In the genomic region with DNA sequence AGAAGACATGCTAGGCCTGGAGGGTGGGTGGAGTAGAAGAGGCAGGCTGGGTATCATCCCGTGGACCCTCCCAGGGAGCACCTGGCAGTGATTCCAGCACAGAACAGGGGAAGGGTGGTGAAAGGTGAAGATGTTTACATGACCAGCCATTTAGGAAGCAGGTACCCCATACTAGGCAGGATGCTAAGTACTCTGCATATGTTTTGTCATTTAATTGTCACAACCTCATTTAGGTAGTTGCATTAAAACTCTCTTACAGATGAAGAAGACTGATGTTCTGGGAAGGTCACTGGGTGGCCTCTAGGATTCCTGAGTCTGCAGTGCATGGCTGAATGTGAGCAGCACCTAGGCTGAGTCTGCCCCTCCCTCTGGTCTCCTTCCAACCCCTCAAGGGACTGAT, we compare ENCODE assay signal across 11 cellular contexts. TPM values are rescaled to one million over a fixed set of nuclear protein-coding genes. Genes with fewer than 3 reads are reported as not detected.
DNase-seq lines count a peak whose midpoint lies in the region; ATAC-seq lines count a peak whose summit lies in the region.
"Had no signal": no experiment of that assay in that cellular context is flagged by ENCODE, and none has a peak within 500 bp of the region (broad histone marks: within the 10 kb centered on the region; RNA-seq: fewer than 3 reads in every experiment).

No MANE protein-coding gene starts in this region.

- peak overlapping the region; percentile 13 for H3K27ac ChIP-seq in right cardiac atrium (ENCODE audit: low read length)

- ATAC-seq in activated CD8-positive, alpha-beta memory T cell treated with anti-CD3 and anti-CD28 coated beads, Interleukin-2, amount 10 ng/mL, durations not matched to agents 7 days and 5 days: no peak
- no peak for ATAC-seq in activated CD8-positive, alpha-beta T cell treated with anti-CD3 and anti-CD28 coated beads, Interleukin-2, amount 10 ng/mL, durations not matched to agents 7 days and 5 days
- ATAC-seq in right cardiac atrium: no peak
- no peak for ATAC-seq in stimulated activated memory B cell treated with anti-CD40 and anti-IgM and Interleukin-4, amounts not matched to agents 10 μg/mL and 1 μg/mL and 100 μg/mL, for 72 hours

- no peak for DNase-seq in activated CD8-positive, alpha-beta memory T cell treated with anti-CD3 and anti-CD28 coated beads, Interleukin-2, amount 10 ng/mL, durations not matched to agents 7 days and 5 days
- DNase-seq in activated CD8-positive, alpha-beta memory T cell treated with anti-CD3 and anti-CD28 coated beads, Interleukin-2, amount 50 U/mL, for 4 hours: no peak
- no peak for DNase-seq in activated CD8-positive, alpha-beta T cell treated with anti-CD3 and anti-CD28 coated beads, Interleukin-2, amount 10 ng/mL, durations not matched to agents 7 days and 5 days
- DNase-seq in right cardiac atrium (no peak), SW 1271 (lab: John Stamatoyannopoulos, UW) (no peak), nucleus accumbens (lab: John Stamatoyannopoulos, UW) (no peak), midbrain (lab: John Stamatoyannopoulos, UW) (no peak)
- DNase-seq: activated CD4-positive, alpha-beta T cell treated with anti-CD3 and anti-CD28 coated beads, Interleukin-2, amount 50 U/mL, for 4 hours; foreskin fibroblast; SHP77 had no signal

- no peaks in the 10 kb centered on the region for H3K27me3 Mint-ChIP-seq in activated CD8-positive, alpha-beta memory T cell treated with anti-CD3 and anti-CD28 coated beads, Interleukin-2, amount 10 ng/mL, durations not matched to agents 7 days and 5 days
- H3K27me3 Mint-ChIP-seq in activated CD8-positive, alpha-beta T cell treated with anti-CD3 and anti-CD28 coated beads, Interleukin-2, amount 10 ng/mL, durations not matched to agents 7 days and 5 days (ENCODE audit: low read depth): no peaks in the 10 kb centered on the region
- H3K27me3 Mint-ChIP-seq in stimulated activated memory B cell treated with anti-CD40 and anti-IgM and Interleukin-4, amounts not matched to agents 10 μg/mL and 1 μg/mL and 100 μg/mL, for 72 hours: no peaks in the 10 kb centered on the region

- H3K27ac Mint-ChIP-seq in activated CD8-positive, alpha-beta memory T cell treated with anti-CD3 and anti-CD28 coated beads, Interleukin-2, amount 10 ng/mL, durations not matched to agents 7 days and 5 days: peak overlapping the region; percentile 84
- H3K27ac Mint-ChIP-seq in activated CD8-positive, alpha-beta T cell treated with anti-CD3 and anti-CD28 coated beads, Interleukin-2, amount 10 ng/mL, durations not matched to agents 7 days and 5 days: peak overlapping the region; percentile 91
- H3K27ac Mint-ChIP-seq in stimulated activated memory B cell treated with anti-CD40 and anti-IgM and Interleukin-4, amounts not matched to agents 10 μg/mL and 1 μg/mL and 100 μg/mL, for 72 hours: peak overlapping the region; percentile 77

- POLR2A ChIA-PET in activated CD8-positive, alpha-beta T cell treated with anti-CD3 and anti-CD28 coated beads, Interleukin-2, amount 10 ng/mL, durations not matched to agents 7 days and 5 days (lab: Charles Lee): interaction anchor here (0.6 to 2.0 kb wide), 4 partner anchors 12 to 1240 kb away, joined by 3 to 13 read pairs (median 4); a partner anchor contains a TSS

- peaks cover 71% of the 10 kb centered on the region for H3K4me1 Mint-ChIP-seq in activated CD8-positive, alpha-beta memory T cell treated with anti-CD3 and anti-CD28 coated beads, Interleukin-2, amount 10 ng/mL, durations not matched to agents 7 days and 5 days
- H3K4me1 Mint-ChIP-seq in activated CD8-positive, alpha-beta T cell treated with anti-CD3 and anti-CD28 coated beads, Interleukin-2, amount 10 ng/mL, durations not matched to agents 7 days and 5 days (ENCODE audit: low read depth): peaks cover 93% of the 10 kb centered on the region
- H3K4me1 Mint-ChIP-seq in stimulated activated memory B cell treated with anti-CD40 and anti-IgM and Interleukin-4, amounts not matched to agents 10 μg/mL and 1 μg/mL and 100 μg/mL, for 72 hours: peaks cover 94% of the 10 kb centered on the region

- H3K9me3 ChIP-seq in right cardiac atrium (ENCODE audit: control insufficient read depth, low read length): no peaks in the 10 kb centered on the region

- H3K36me3 Mint-ChIP-seq in activated CD8-positive, alpha-beta memory T cell treated with anti-CD3 and anti-CD28 coated beads, Interleukin-2, amount 10 ng/mL, durations not matched to agents 7 days and 5 days: peaks cover 7% of the 10 kb centered on the region
- peaks cover 44% of the 10 kb centered on the region for H3K36me3 Mint-ChIP-seq in activated CD8-positive, alpha-beta T cell treated with anti-CD3 and anti-CD28 coated beads, Interleukin-2, amount 10 ng/mL, durations not matched to agents 7 days and 5 days (ENCODE audit: low read depth)
- H3K36me3 Mint-ChIP-seq in stimulated activated memory B cell treated with anti-CD40 and anti-IgM and Interleukin-4, amounts not matched to agents 10 μg/mL and 1 μg/mL and 100 μg/mL, for 72 hours: peaks cover 5% of the 10 kb centered on the region

- CTCF ChIA-PET in activated CD8-positive, alpha-beta memory T cell treated with anti-CD3 and anti-CD28 coated beads, Interleukin-2, amount 10 ng/mL, durations not matched to agents 7 days and 5 days (lab: Charles Lee): interaction anchor here (0.7 to 4.8 kb wide), 8 partner anchors 14 to 31 kb away, joined by 3 to 35 read pairs (median 8); a partner anchor contains a TSS
- CTCF ChIA-PET in activated CD8-positive, alpha-beta T cell treated with anti-CD3 and anti-CD28 coated beads, Interleukin-2, amount 10 ng/mL, durations not matched to agents 7 days and 5 days (lab: Charles Lee): interaction anchor here (0.6 to 4.3 kb wide), 8 partner anchors 10 to 49 kb away, joined by 3 to 41 read pairs (median 4); a partner anchor contains a TSS

- whole genome bisulfite sequencing in right cardiac atrium: 77% methylated on average over 1 of the region's 1 CpG

- intact Hi-C loops in right cardiac atrium (cut with DNase I): no loop called here

- no peaks in the 10 kb centered on the region for H3K9me3 Mint-ChIP-seq in activated CD8-positive, alpha-beta memory T cell treated with anti-CD3 and anti-CD28 coated beads, Interleukin-2, amount 10 ng/mL, durations not matched to agents 7 days and 5 days (ENCODE audit: low read depth)
- H3K9me3 Mint-ChIP-seq in activated CD8-positive, alpha-beta T cell treated with anti-CD3 and anti-CD28 coated beads, Interleukin-2, amount 10 ng/mL, durations not matched to agents 7 days and 5 days (ENCODE audit: insufficient read depth): no peaks in the 10 kb centered on the region
- no peaks in the 10 kb centered on the region for H3K9me3 Mint-ChIP-seq in stimulated activated memory B cell treated with anti-CD40 and anti-IgM and Interleukin-4, amounts not matched to agents 10 μg/mL and 1 μg/mL and 100 μg/mL, for 72 hours

- peaks cover 80% of the 10 kb centered on the region for H3K4me1 ChIP-seq in right cardiac atrium (ENCODE audit: control insufficient read depth, insufficient read depth, low read length)

- H3K4me3 Mint-ChIP-seq in activated CD8-positive, alpha-beta memory T cell treated with anti-CD3 and anti-CD28 coated beads, Interleukin-2, amount 10 ng/mL, durations not matched to agents 7 days and 5 days: peak overlapping the region; percentile 19
- peak overlapping the region; percentile 61 for H3K4me3 Mint-ChIP-seq in activated CD8-positive, alpha-beta T cell treated with anti-CD3 and anti-CD28 coated beads, Interleukin-2, amount 10 ng/mL, durations not matched to agents 7 days and 5 days
- no peak overlapping the region for H3K4me3 Mint-ChIP-seq in stimulated activated memory B cell treated with anti-CD40 and anti-IgM and Interleukin-4, amounts not matched to agents 10 μg/mL and 1 μg/mL and 100 μg/mL, for 72 hours

- no peaks in the 10 kb centered on the region for H3K27me3 ChIP-seq in right cardiac atrium (ENCODE audit: control insufficient read depth, insufficient read depth)

- H3K4me3 ChIP-seq in right cardiac atrium (ENCODE audit: low read length): no peak overlapping the region

RNA-seq across cellular contexts. Expression of a gene that starts 15.2 kb away (rescaled TPM):
- 10 to 100 TPM; 21.6 to 21.9 TPM for total RNA-seq in activated CD8-positive, alpha-beta memory T cell treated with anti-CD3 and anti-CD28 coated beads, Interleukin-2, amount 10 ng/mL, durations not matched to agents 7 days and 5 days
- total RNA-seq in activated CD8-positive, alpha-beta T cell treated with anti-CD3 and anti-CD28 coated beads, Interleukin-2, amount 10 ng/mL, durations not matched to agents 7 days and 5 days: 10 to 100 TPM; 26.6 to 27.1 TPM
- 10 to 100 TPM; 29.1 to 83.3 (median 41.9) TPM for total RNA-seq in right cardiac atrium
- 44.8 TPM for polyA plus RNA-seq in right cardiac atrium

RNA-seq across cellular contexts. Expression of a gene that starts 30.5 kb away (rescaled TPM):
- under 1 TPM; 0.56 to 0.64 TPM for total RNA-seq in activated CD8-positive, alpha-beta memory T cell treated with anti-CD3 and anti-CD28 coated beads, Interleukin-2, amount 10 ng/mL, durations not matched to agents 7 days and 5 days
- under 1 TPM; 0.24 to 0.47 TPM for total RNA-seq in activated CD8-positive, alpha-beta T cell treated with anti-CD3 and anti-CD28 coated beads, Interleukin-2, amount 10 ng/mL, durations not matched to agents 7 days and 5 days
- total RNA-seq in right cardiac atrium: 1 to 10 TPM; 2.9 to 5.4 (median 3.4) TPM
- 2.9 TPM for polyA plus RNA-seq in right cardiac atrium

RNA-seq across cellular contexts. Expression of a gene that starts 54.1 kb away (rescaled TPM):
- 1 to 10 TPM in 1 of 2 experiments, under 1 TPM in 1; 0.96 to 1.3 TPM for total RNA-seq in activated CD8-positive, alpha-beta memory T cell treated with anti-CD3 and anti-CD28 coated beads, Interleukin-2, amount 10 ng/mL, durations not matched to agents 7 days and 5 days
- 1 to 10 TPM in 1 of 2 experiments, under 1 TPM in 1; 0.94 to 1.2 TPM for total RNA-seq in activated CD8-positive, alpha-beta T cell treated with anti-CD3 and anti-CD28 coated beads, Interleukin-2, amount 10 ng/mL, durations not matched to agents 7 days and 5 days
- total RNA-seq in right cardiac atrium: 1 to 10 TPM in 1 of 4 donors, under 1 TPM in 3; 0.37 to 1.1 (median 0.72) TPM
- 0.43 TPM for polyA plus RNA-seq in right cardiac atrium
